Comparison of ENCODE assay signal across 9 cellular contexts in genomic region chr15:74872702-74873035, GRCh38. TPM values are rescaled to one million over a fixed set of nuclear protein-coding genes. Genes with fewer than 3 reads are reported as not detected.
DNase-seq lines count a peak whose midpoint lies in the region; ATAC-seq and TF ChIP-seq lines count a peak whose summit lies in the region.
"Had no signal": no experiment of that assay in that cellular context is flagged by ENCODE, and none has a peak within 500 bp of the region (broad histone marks: within the 10 kb centered on the region; RNA-seq: fewer than 3 reads in every experiment).

No MANE protein-coding gene starts in this region.

- no peak for DNase-seq in left ventricle myocardium inferior
- no peak for DNase-seq in cardiac septum (ENCODE audit: low spot score)
- DNase-seq in MCF 10A (ENCODE audit: unreplicated experiment), result no peak
- no peak for DNase-seq in uterus
- DNase-seq in EL, result no peak

- intact Hi-C loops in left ventricle myocardium inferior (cut with micrococcal nuclease) (no loop called here), cardiac septum (cut with DNase I) (loop anchor here (2.0 kb wide), 1 partner anchor 34 kb away; the partner anchor contains the start of gene FAM219B), MCF 10A (cut with micrococcal nuclease) (loop anchor here (1.0 kb wide), 1 partner anchor 30 kb away; no protein-coding TSS in a partner anchor), uterus (cut with DNase I; ENCODE audit: low total_unique reads) (no loop called here)

- TSS peak; percentile 42 for BruUV-seq in MCF 10A (replicated peaks; lab: Mats Ljungman, UMichigan)

- peak overlapping the region; percentile 95 for H3K27ac Mint-ChIP-seq in MCF 10A (ENCODE audit: low read depth, unreplicated experiment)

- TF ChIP-seq CTCF in left ventricle myocardium inferior (IDR thresholded peaks at IDR 0.05; ENCODE audit: borderline replicate concordance) (no peak), MCF 10A (IDR thresholded peaks at IDR 0.05; ENCODE audit: unreplicated experiment) (no peak), uterus (IDR thresholded peaks at IDR 0.05) (no peak)

- peak overlapping the region; percentile 89 for H3K4me3 ChIP-seq in left ventricle myocardium inferior
- H3K4me3 ChIP-seq in mesodermal cell (ENCODE audit: extremely low read depth, insufficient read depth, low read length, poor library complexity, severe bottlenecking), result peak overlapping the region; percentile 56
- peak overlapping the region; percentile 55 to 85 for H3K4me3 ChIP-seq in uterus

- H3K27me3 ChIP-seq in left ventricle myocardium inferior (ENCODE audit: low read depth), result no peaks in the 10 kb centered on the region
- H3K27me3 ChIP-seq in uterus, result no peaks in the 10 kb centered on the region

- peaks cover 12% of the 10 kb centered on the region for H3K36me3 Mint-ChIP-seq in MCF 10A (ENCODE audit: insufficient read depth, unreplicated experiment)

- H3K9me3 Mint-ChIP-seq in MCF 10A (ENCODE audit: unreplicated experiment), result no peaks in the 10 kb centered on the region

- peak overlapping the region; percentile 100 for H3K4me3 Mint-ChIP-seq in MCF 10A (ENCODE audit: unreplicated experiment)

- WGBS in mesodermal cell (ENCODE audit: insufficient coverage in 2 of 2), 2 experiments, result 0 to 1% methylated on average over 10 of the region's 11 CpGs

- TF ChIP-seq POLR2A in uterus (IDR thresholded peaks at IDR 0.05), result no peak

- peaks cover 55% of the 10 kb centered on the region for H3K4me1 ChIP-seq in left ventricle myocardium inferior
- H3K4me1 ChIP-seq in mesodermal cell (ENCODE audit: control insufficient read depth, insufficient read depth, low read length, poor library complexity, severe bottlenecking), result peaks cover 26% of the 10 kb centered on the region
- peaks cover 11 to 28% of the 10 kb centered on the region in 2 donors for H3K4me1 ChIP-seq in uterus

- no peaks in the 10 kb centered on the region for H3K27me3 Mint-ChIP-seq in MCF 10A (ENCODE audit: insufficient read depth, unreplicated experiment)

- no peaks in the 10 kb centered on the region for H3K36me3 ChIP-seq in left ventricle myocardium inferior
- H3K36me3 ChIP-seq in mesodermal cell (ENCODE audit: control insufficient read depth, insufficient read depth, low read length), result peaks cover 25% of the 10 kb centered on the region
- no peaks in the 10 kb centered on the region for H3K36me3 ChIP-seq in uterus

- H3K27ac ChIP-seq in left ventricle myocardium inferior (replicated peaks) (peak overlapping the region; percentile 97), mesodermal cell (ENCODE audit: low read depth, low read length, severe bottlenecking) (peak overlapping the region; percentile 96), uterus (peak overlapping the region; percentile 77 to 87)

- no peaks in the 10 kb centered on the region for H3K9me3 ChIP-seq in left ventricle myocardium inferior (replicated peaks)
- H3K9me3 ChIP-seq in mesodermal cell (ENCODE audit: control insufficient read depth, low read length), result peaks cover 8% of the 10 kb centered on the region
- H3K9me3 ChIP-seq in uterus, result no peaks in the 10 kb centered on the region

- peaks cover 27% of the 10 kb centered on the region for H3K4me1 Mint-ChIP-seq in MCF 10A (ENCODE audit: insufficient read depth, unreplicated experiment)

- ATAC-seq in HG02759 (IDR thresholded peaks at IDR 0.05; ENCODE audit: unreplicated experiment) (no peak), HG02588 (IDR thresholded peaks at IDR 0.05; ENCODE audit: unreplicated experiment) (no peak)

- POLR2A ChIA-PET in MCF 10A (lab: Yijun Ruan, JAX), result interaction anchor here (0.7 to 1.6 kb wide), 5 partner anchors 17 to 331 kb away, joined by 3 to 5 read pairs (median 3); partner anchors contain the start of genes FAM219B and MPI

- CTCF ChIA-PET in MCF 10A (lab: Yijun Ruan, JAX), result no interaction called here

RNA-seq across cellular contexts. Expression of gene SCAMP2, which starts 0.5 kb away (rescaled TPM):
- total RNA-seq in left ventricle myocardium inferior (40.7 TPM), cardiac septum (33.3 TPM), MCF 10A (2022) (64.4 and 67.7 TPM in 2 replicates), uterus (10 to 100 TPM; 15.9 to 67.5 (median 33.0) TPM)
- polyA plus RNA-seq in mesodermal cell (2013, experiment 1 of 2), result 31.9 TPM
- polyA plus RNA-seq in mesodermal cell (2013, experiment 2 of 2), result 34.8 TPM

RNA-seq across cellular contexts. Expression of gene MPI, which starts 17.2 kb away (rescaled TPM):
- total RNA-seq in left ventricle myocardium inferior, result 52.3 TPM
- 44.5 TPM for total RNA-seq in cardiac septum
- 30.8 and 31.4 TPM in 2 replicates for total RNA-seq in MCF 10A (2022)
- polyA plus RNA-seq in mesodermal cell (2013, experiment 1 of 2), result 29.0 TPM
- polyA plus RNA-seq in mesodermal cell (2013, experiment 2 of 2), result 23.3 TPM
- 10 to 100 TPM; 28.8 to 73.3 (median 33.7) TPM for total RNA-seq in uterus

RNA-seq across cellular contexts. Expression of gene ULK3, which starts 29.7 kb away (rescaled TPM):
- total RNA-seq in left ventricle myocardium inferior (34.1 TPM), cardiac septum (25.6 TPM), MCF 10A (2022) (27.6 and 31.3 TPM in 2 replicates), uterus (100 to 1,000 TPM in 1 of 4 donors, 10 to 100 TPM in 3; 29.0 to 105 (median 41.2) TPM)
- polyA plus RNA-seq in mesodermal cell (2013, experiment 1 of 2), result 23.7 TPM
- polyA plus RNA-seq in mesodermal cell (2013, experiment 2 of 2), result 17.1 TPM

RNA-seq across cellular contexts. Expression of gene FAM219B, which starts 34.0 kb away (rescaled TPM):
- 108 TPM for total RNA-seq in left ventricle myocardium inferior
- total RNA-seq in cardiac septum, result 62.5 TPM
- total RNA-seq in MCF 10A (2022), result 62.9 and 68.4 TPM in 2 replicates
- 49.4 TPM for polyA plus RNA-seq in mesodermal cell (2013, experiment 1 of 2)
- polyA plus RNA-seq in mesodermal cell (2013, experiment 2 of 2), result 44.3 TPM
- 100 to 1,000 TPM in 2 of 4 donors, 10 to 100 TPM in 2; 32.9 to 343 (median 86.5) TPM for total RNA-seq in uterus

RNA-seq across cellular contexts. Expression of gene CPLX3, which starts 46.2 kb away (rescaled TPM):
- 1.2 TPM for total RNA-seq in left ventricle myocardium inferior
- total RNA-seq in cardiac septum, result 0.67 TPM
- not detected in 2 replicates for total RNA-seq in MCF 10A (2022)
- polyA plus RNA-seq in mesodermal cell (2013, experiment 1 of 2), result not detected
- not detected for polyA plus RNA-seq in mesodermal cell (2013, experiment 2 of 2)
- not detected for total RNA-seq in uterus
- total RNA-seq: glomerular endothelial cell had no signal

Comparison
In these comparisons a context has a peak if more than half of its experiments do, and no peak if none do; other contexts are left out.
1. intact Hi-C loops: an anchor here in cardiac septum (2.0 kb wide) and MCF 10A (1.0 kb wide); none called in left ventricle myocardium inferior and uterus.